ENCODE assay signal across 1 cellular context in the genomic region with DNA sequence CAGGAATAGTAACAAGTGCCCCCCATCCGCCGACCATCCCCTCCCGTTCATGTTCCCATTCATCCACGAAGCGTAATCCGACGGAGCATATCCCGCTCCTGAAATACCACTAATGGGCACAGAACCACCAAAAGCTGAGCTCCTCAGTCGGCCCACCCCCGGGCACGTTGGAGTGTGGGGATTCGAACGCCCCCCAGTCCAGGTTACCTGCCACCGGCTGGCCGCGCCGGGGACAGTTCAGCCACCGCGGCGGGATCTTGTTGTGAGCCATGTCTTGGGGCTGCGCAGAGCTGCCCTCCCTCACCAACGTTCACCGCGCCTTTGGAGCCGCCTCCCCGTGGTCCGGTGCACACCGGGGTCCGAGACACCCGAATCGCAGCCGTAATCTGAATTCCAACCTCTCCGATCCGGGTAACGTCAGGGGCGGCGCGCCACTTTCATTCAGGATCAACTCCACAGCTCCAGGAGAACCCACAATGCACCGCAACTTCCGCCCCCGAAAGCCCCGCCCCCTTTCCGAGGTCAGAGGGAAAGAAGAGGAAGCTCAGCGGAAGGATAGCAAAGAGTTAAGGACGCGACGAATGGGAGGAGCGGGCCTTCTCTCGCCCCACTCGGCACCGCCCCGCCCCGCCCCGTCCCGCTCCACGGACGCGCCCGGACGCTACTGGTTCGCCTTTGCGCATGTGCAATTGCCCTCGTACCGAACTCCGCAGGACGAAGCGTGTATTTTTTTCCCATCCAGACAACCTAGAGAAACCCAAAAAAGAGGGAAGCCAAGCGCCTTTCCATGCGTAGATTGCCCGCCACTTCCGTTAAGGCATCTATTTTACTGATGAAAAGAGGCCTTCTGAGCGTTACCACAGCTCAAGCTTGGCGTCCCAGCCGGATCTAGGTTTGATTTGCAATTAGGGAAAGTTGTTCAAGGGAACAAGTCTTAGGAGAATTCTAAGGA.
TF ChIP-seq lines count a peak whose summit lies in the region.

Gene RNGTT, minus strand, starts transcription at position 480 of the 952 bp plus-strand sequence. Its CDS starts 209 bp downstream, at position 271.

TF ChIP-seq in WTC11, 78 proteins besides CTCF, POLR2A, EP300 and RAD21 (continued from another document):
- TF ChIP-seq ZMAT4 (CRISPR knock-in tag; IDR thresholded peaks at IDR 0.05) (no peak), ESRRA (CRISPR knock-in tag; IDR thresholded peaks at IDR 0.05; ENCODE audit: borderline replicate concordance) (no peak), ZNF219 (CRISPR knock-in tag; IDR thresholded peaks at IDR 0.05; ENCODE audit: borderline replicate concordance) (no peak), ZNF416 (CRISPR knock-in tag; IDR thresholded peaks at IDR 0.05) (no peak), ZNF317 (CRISPR knock-in tag; IDR thresholded peaks at IDR 0.05; ENCODE audit: borderline replicate concordance, low read depth) (no peak), MYBL2 (CRISPR knock-in tag; IDR thresholded peaks at IDR 0.05) (no peak), ZNF232 (CRISPR knock-in tag; IDR thresholded peaks at IDR 0.05) (0 out of 2 replicates have a peak, but pooled peaks have one; percentile 25), ELF4 (CRISPR knock-in tag; IDR thresholded peaks at IDR 0.05; ENCODE audit: low read depth) (no peak), SMAD4 (CRISPR knock-in tag; IDR thresholded peaks at IDR 0.05) (no peak), FOXJ3 (CRISPR knock-in tag; IDR thresholded peaks at IDR 0.05; ENCODE audit: borderline replicate concordance) (no peak), EMX1 (CRISPR knock-in tag; IDR thresholded peaks at IDR 0.05) (no peak), ZBTB43 (CRISPR knock-in tag; IDR thresholded peaks at IDR 0.05) (no peak), ZNF671 (CRISPR knock-in tag; IDR thresholded peaks at IDR 0.05) (no peak), ZNF512 (CRISPR knock-in tag; IDR thresholded peaks at IDR 0.05; ENCODE audit: borderline replicate concordance) (no peak)
- TF ChIP-seq, protein P1, sequence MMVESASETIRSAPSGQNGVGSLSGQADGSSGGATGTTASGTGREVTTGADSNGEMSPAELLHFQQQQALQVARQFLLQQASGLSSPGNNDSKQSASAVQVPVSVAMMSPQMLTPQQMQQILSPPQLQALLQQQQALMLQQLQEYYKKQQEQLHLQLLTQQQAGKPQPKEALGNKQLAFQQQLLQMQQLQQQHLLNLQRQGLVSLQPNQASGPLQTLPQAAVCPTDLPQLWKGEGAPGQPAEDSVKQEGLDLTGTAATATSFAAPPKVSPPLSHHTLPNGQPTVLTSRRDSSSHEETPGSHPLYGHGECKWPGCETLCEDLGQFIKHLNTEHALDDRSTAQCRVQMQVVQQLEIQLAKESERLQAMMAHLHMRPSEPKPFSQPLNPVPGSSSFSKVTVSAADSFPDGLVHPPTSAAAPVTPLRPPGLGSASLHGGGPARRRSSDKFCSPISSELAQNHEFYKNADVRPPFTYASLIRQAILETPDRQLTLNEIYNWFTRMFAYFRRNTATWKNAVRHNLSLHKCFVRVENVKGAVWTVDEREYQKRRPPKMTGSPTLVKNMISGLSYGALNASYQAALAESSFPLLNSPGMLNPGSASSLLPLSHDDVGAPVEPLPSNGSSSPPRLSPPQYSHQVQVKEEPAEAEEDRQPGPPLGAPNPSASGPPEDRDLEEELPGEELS (CRISPR knock-in tag; IDR thresholded peaks at IDR 0.05) = peak; percentile 63; the same call in 1 of the 2 replicates
- TF ChIP-seq, protein P2, sequence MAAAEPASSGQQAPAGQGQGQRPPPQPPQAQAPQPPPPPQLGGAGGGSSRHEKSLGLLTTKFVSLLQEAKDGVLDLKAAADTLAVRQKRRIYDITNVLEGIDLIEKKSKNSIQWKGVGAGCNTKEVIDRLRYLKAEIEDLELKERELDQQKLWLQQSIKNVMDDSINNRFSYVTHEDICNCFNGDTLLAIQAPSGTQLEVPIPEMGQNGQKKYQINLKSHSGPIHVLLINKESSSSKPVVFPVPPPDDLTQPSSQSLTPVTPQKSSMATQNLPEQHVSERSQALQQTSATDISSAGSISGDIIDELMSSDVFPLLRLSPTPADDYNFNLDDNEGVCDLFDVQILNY (CRISPR knock-in tag; IDR thresholded peaks at IDR 0.05) = peak; percentile 25; the same call in 1 of the 2 replicates
- TF ChIP-seq, protein P3, sequence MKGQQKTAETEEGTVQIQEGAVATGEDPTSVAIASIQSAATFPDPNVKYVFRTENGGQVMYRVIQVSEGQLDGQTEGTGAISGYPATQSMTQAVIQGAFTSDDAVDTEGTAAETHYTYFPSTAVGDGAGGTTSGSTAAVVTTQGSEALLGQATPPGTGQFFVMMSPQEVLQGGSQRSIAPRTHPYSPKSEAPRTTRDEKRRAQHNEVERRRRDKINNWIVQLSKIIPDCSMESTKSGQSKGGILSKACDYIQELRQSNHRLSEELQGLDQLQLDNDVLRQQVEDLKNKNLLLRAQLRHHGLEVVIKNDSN (CRISPR knock-in tag; IDR thresholded peaks at IDR 0.05) = no peak
- TF ChIP-seq, protein P4, sequence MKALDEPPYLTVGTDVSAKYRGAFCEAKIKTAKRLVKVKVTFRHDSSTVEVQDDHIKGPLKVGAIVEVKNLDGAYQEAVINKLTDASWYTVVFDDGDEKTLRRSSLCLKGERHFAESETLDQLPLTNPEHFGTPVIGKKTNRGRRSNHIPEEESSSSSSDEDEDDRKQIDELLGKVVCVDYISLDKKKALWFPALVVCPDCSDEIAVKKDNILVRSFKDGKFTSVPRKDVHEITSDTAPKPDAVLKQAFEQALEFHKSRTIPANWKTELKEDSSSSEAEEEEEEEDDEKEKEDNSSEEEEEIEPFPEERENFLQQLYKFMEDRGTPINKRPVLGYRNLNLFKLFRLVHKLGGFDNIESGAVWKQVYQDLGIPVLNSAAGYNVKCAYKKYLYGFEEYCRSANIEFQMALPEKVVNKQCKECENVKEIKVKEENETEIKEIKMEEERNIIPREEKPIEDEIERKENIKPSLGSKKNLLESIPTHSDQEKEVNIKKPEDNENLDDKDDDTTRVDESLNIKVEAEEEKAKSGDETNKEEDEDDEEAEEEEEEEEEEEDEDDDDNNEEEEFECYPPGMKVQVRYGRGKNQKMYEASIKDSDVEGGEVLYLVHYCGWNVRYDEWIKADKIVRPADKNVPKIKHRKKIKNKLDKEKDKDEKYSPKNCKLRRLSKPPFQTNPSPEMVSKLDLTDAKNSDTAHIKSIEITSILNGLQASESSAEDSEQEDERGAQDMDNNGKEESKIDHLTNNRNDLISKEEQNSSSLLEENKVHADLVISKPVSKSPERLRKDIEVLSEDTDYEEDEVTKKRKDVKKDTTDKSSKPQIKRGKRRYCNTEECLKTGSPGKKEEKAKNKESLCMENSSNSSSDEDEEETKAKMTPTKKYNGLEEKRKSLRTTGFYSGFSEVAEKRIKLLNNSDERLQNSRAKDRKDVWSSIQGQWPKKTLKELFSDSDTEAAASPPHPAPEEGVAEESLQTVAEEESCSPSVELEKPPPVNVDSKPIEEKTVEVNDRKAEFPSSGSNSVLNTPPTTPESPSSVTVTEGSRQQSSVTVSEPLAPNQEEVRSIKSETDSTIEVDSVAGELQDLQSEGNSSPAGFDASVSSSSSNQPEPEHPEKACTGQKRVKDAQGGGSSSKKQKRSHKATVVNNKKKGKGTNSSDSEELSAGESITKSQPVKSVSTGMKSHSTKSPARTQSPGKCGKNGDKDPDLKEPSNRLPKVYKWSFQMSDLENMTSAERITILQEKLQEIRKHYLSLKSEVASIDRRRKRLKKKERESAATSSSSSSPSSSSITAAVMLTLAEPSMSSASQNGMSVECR (CRISPR knock-in tag; IDR thresholded peaks at IDR 0.05; ENCODE audit: borderline replicate concordance) = peak; percentile 60; the same call in 1 of the 2 replicates
- TF ChIP-seq, protein P5, sequence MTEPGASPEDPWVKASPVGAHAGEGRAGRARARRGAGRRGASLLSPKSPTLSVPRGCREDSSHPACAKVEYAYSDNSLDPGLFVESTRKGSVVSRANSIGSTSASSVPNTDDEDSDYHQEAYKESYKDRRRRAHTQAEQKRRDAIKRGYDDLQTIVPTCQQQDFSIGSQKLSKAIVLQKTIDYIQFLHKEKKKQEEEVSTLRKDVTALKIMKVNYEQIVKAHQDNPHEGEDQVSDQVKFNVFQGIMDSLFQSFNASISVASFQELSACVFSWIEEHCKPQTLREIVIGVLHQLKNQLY (CRISPR knock-in tag; IDR thresholded peaks at IDR 0.05) = no peak
